Comparison of ENCODE assay signal across 10 cellular contexts in genomic region chr4:54082168-54082567, GRCh38. TPM values are rescaled to one million over a fixed set of nuclear protein-coding genes. Genes with fewer than 3 reads are reported as not detected.
DNase-seq lines count a peak whose midpoint lies in the region; ATAC-seq and TF ChIP-seq lines count a peak whose summit lies in the region.
"Had no signal": no experiment of that assay in that cellular context is flagged by ENCODE, and none has a peak within 500 bp of the region (broad histone marks: within the 10 kb centered on the region; RNA-seq: fewer than 3 reads in every experiment).

No MANE protein-coding gene starts in this region.

- DNase-seq in ELR (ENCODE audit: low read depth) (peak; percentile 98), epithelial cell of proximal tubule (ENCODE audit: low read depth) (peak; percentile 97), renal cortical epithelial cell (ENCODE audit: low read depth) (peak; percentile 99), NCI-H2196 treated with DMSO at 0.1 percent for 48 hours (lab: John Stamatoyannopoulos, UW; ENCODE audit: unreplicated experiment) (no peak), GM19240 (ENCODE audit: insufficient read length, low spot score) (no peak)
- no peak for DNase-seq in activated naive CD4-positive, alpha-beta T cell treated with anti-CD3 and anti-CD28 coated beads, Interleukin-2, amount 10 ng/mL, durations not matched to agents 7 days and 5 days
- DNase-seq: activated T-cell treated with anti-CD3 and anti-CD28 coated beads, Interleukin-2, amount 50 U/mL, for 72 hours; T-cell had no signal

- H3K9me3 Mint-ChIP-seq in activated naive CD4-positive, alpha-beta T cell treated with anti-CD3 and anti-CD28 coated beads, Interleukin-2, amount 10 ng/mL, durations not matched to agents 7 days and 5 days, result no peaks in the 10 kb centered on the region
- H3K9me3 Mint-ChIP-seq: activated T-cell treated with anti-CD3 and anti-CD28 coated beads, Interleukin-2, amount 50 U/mL, for 72 hours; T-cell had no signal

- H3K4me3 Mint-ChIP-seq in activated naive CD4-positive, alpha-beta T cell treated with anti-CD3 and anti-CD28 coated beads, Interleukin-2, amount 10 ng/mL, durations not matched to agents 7 days and 5 days, result no peak overlapping the region
- H3K4me3 Mint-ChIP-seq: activated T-cell treated with anti-CD3 and anti-CD28 coated beads, Interleukin-2, amount 50 U/mL, for 72 hours; T-cell had no signal

- no peak overlapping the region for H3K4me3 ChIP-seq in epithelial cell of proximal tubule (ENCODE audit: low read depth, low read length)

- no peaks in the 10 kb centered on the region for H3K4me1 Mint-ChIP-seq in activated naive CD4-positive, alpha-beta T cell treated with anti-CD3 and anti-CD28 coated beads, Interleukin-2, amount 10 ng/mL, durations not matched to agents 7 days and 5 days
- H3K4me1 Mint-ChIP-seq: T-cell had no signal

- no peak for ATAC-seq in HG03025 (IDR thresholded peaks at IDR 0.05; ENCODE audit: low FRiP score, unreplicated experiment)
- ATAC-seq: activated T-cell treated with anti-CD3 and anti-CD28 coated beads, Interleukin-2, amount 50 U/mL, for 72 hours; T-cell had no signal

- no peaks in the 10 kb centered on the region for H3K36me3 Mint-ChIP-seq in activated naive CD4-positive, alpha-beta T cell treated with anti-CD3 and anti-CD28 coated beads, Interleukin-2, amount 10 ng/mL, durations not matched to agents 7 days and 5 days
- H3K36me3 Mint-ChIP-seq: T-cell had no signal

- H3K27me3 Mint-ChIP-seq in activated naive CD4-positive, alpha-beta T cell treated with anti-CD3 and anti-CD28 coated beads, Interleukin-2, amount 10 ng/mL, durations not matched to agents 7 days and 5 days, result peaks cover 22% of the 10 kb centered on the region

- H3K27ac Mint-ChIP-seq in activated naive CD4-positive, alpha-beta T cell treated with anti-CD3 and anti-CD28 coated beads, Interleukin-2, amount 10 ng/mL, durations not matched to agents 7 days and 5 days, result no peak overlapping the region
- H3K27ac Mint-ChIP-seq: activated T-cell treated with anti-CD3 and anti-CD28 coated beads, Interleukin-2, amount 50 U/mL, for 72 hours; T-cell had no signal

- TF ChIP-seq CTCF in epithelial cell of proximal tubule (conservative IDR thresholded peaks at IDR 0.05; ENCODE audit: low read depth, low read length), result no peak

- CTCF ChIA-PET in activated naive CD4-positive, alpha-beta T cell treated with anti-CD3 and anti-CD28 coated beads, Interleukin-2, amount 10 ng/mL, durations not matched to agents 7 days and 5 days (lab: Charles Lee), result no interaction called here

TF ChIP-seq in PFSK-1, 5 proteins besides CTCF, POLR2A, EP300 and RAD21:
- TF ChIP-seq FOXP2 (optimal IDR thresholded peaks at IDR 0.05; ENCODE audit: borderline replicate concordance, extremely low read depth, extremely low read length, insufficient read depth), result peak; percentile 38
- 0 out of 4 replicates have a peak, but pooled peaks of 1 of the 2 experiments have one; percentile 22 for TF ChIP-seq REST (IDR thresholded peaks at IDR 0.05; ENCODE audit: insufficient read depth in 1 of 2, low read depth in 2 of 2, low read length in 2 of 2)
- TF ChIP-seq SIN3A (IDR thresholded peaks at IDR 0.05; ENCODE audit: borderline replicate concordance, insufficient read depth, low read length), result peak; percentile 69; the same call in 1 of the 2 replicates
- 0 out of 2 replicates have a peak, but pooled peaks have one; percentile 23 for TF ChIP-seq TAF1 (IDR thresholded peaks at IDR 0.05; ENCODE audit: borderline replicate concordance, insufficient read depth, low read length)
- TF ChIP-seq POLR2AphosphoS5 (IDR thresholded peaks at IDR 0.05; ENCODE audit: low read depth, low read length), result no peak

RNA-seq across cellular contexts. Expression of gene CHIC2, which starts 17.8 kb away (rescaled TPM):
- polyA plus RNA-seq in PFSK-1 (2012; ENCODE audit: insufficient read length, low read depth), result 9.9 TPM
- 19.2 and 23.5 TPM in 2 replicates for total RNA-seq in epithelial cell of proximal tubule
- 29.7 and 44.6 TPM in 2 replicates for total RNA-seq in renal cortical epithelial cell

RNA-seq across cellular contexts. Expression of gene GSX2, which starts 17.8 kb away (rescaled TPM):
- polyA plus RNA-seq in PFSK-1 (2012; ENCODE audit: insufficient read length, low read depth), result not detected
- total RNA-seq in epithelial cell of proximal tubule (not detected in 2 replicates), renal cortical epithelial cell (not detected in 2 replicates)
- total RNA-seq: activated T-cell treated with anti-CD3 and anti-CD28 coated beads, Interleukin-2, amount 50 U/mL, for 72 hours; T-cell had no signal

Comparison
In these comparisons a context has a peak if more than half of its experiments do, and no peak if none do; other contexts are left out.
1. DNase-seq: peak in ELR (single experiment), epithelial cell of proximal tubule (single experiment) and renal cortical epithelial cell (single experiment); none in activated naive CD4-positive, alpha-beta T cell treated with anti-CD3 and anti-CD28 coated beads, Interleukin-2, amount 10 ng/mL, durations not matched to agents 7 days and 5 days (single experiment), NCI-H2196 treated with DMSO at 0.1 percent for 48 hours (single experiment) and GM19240 (single experiment).